In genomic region chr17:652310-652709, GRCh38 we compare ENCODE assay signal across 20 cellular contexts.
A peak's percentile ranks its signal among the peaks of the same experiment; 100 is the strongest.
DNase-seq lines count a peak whose midpoint lies in the region; ATAC-seq and TF ChIP-seq lines count a peak whose summit lies in the region.
"Had no signal": no experiment of that assay in that cellular context is flagged by ENCODE, and none has a peak within 500 bp of the region (broad histone marks: within the 10 kb centered on the region; RNA-seq: fewer than 3 reads in every experiment).

No MANE protein-coding gene starts in this region.

- in situ Hi-C loops in gastrocnemius medialis (cut with MboI; ENCODE audit: low sequenced_read_pairs in 4 of 4), result no loop called here

- peak in 10 of 14 donors; percentile 22 to 85 (median 64) for DNase-seq in C1 segment of cervical spinal cord (lab: John Stamatoyannopoulos, UW)
- peak; percentile 96 for DNase-seq in esophagus muscularis mucosa (ENCODE audit: extremely low spot score)
- peak; percentile 32 to 38 for DNase-seq in hippocampal formation (lab: John Stamatoyannopoulos, UW)
- DNase-seq in gastrocnemius medialis, result peak; percentile 56 to 77
- no peak for DNase-seq in NK-92 treated with Interleukin-12 subunit alpha and Interleukin-12 subunit beta, amount 100 ng/mL, for 24 hours (lab: John Stamatoyannopoulos, UW)
- DNase-seq: activated CD4-positive, alpha-beta T cell treated with anti-CD3 and anti-CD28 coated beads, Interleukin-2, amount 10 ng/mL, durations not matched to agents 24 days and 14 days; activated T-cell treated with anti-CD3 and anti-CD28 coated beads for 4 hours; CD4-positive, alpha-beta memory T cell; lower lobe of right lung; NCI-H446 treated with DMSO at 0.1 percent for 48 hours; stimulated activated CD4-positive, alpha-beta T cell treated with anti-CD3 and anti-CD28 coated beads, Interleukin-4, amount 100 ng/mL, for 1 hour; stimulated activated CD8-positive, alpha-beta memory T cell treated with anti-CD3 and anti-CD28 coated beads, Interleukin-4, amount 100 ng/mL, for 48 hours had no signal

- TF ChIP-seq POLR2A in esophagus muscularis mucosa (IDR thresholded peaks at IDR 0.05; ENCODE audit: low read depth) (no peak), gastrocnemius medialis (IDR thresholded peaks at IDR 0.05) (no peak)

- TF ChIP-seq EP300 in esophagus muscularis mucosa (IDR thresholded peaks at IDR 0.05), result peak; percentile 86

- intact Hi-C loops in esophagus muscularis mucosa (cut with DNase I), result no loop called here
- intact Hi-C loops in gastrocnemius medialis (cut with DNase I; ENCODE audit: low total_unique reads), result no loop called here

- peak; percentile 83 to 90 for ATAC-seq in gastrocnemius medialis
- no peak for ATAC-seq in GM21528 (IDR thresholded peaks at IDR 0.05; ENCODE audit: low FRiP score, unreplicated experiment)
- ATAC-seq in HG02588 (IDR thresholded peaks at IDR 0.05; ENCODE audit: unreplicated experiment), result no peak
- ATAC-seq in HG03025 (IDR thresholded peaks at IDR 0.05; ENCODE audit: low FRiP score, unreplicated experiment), result no peak
- ATAC-seq: A549; GM12878; natural killer cell treated with Interleukin-12 subunit alpha and Interleukin-12 subunit beta and Interleukin-15 and Interleukin-18, amount 100 ng/mL, for 72 hours had no signal

- TF ChIP-seq CTCF in esophagus muscularis mucosa (IDR thresholded peaks at IDR 0.05) (no peak), gastrocnemius medialis (IDR thresholded peaks at IDR 0.05 in 4 of 5, conservative IDR thresholded peaks at IDR 0.05 in 1 of 5) (no peak)

- H3K9me3 ChIP-seq in esophagus muscularis mucosa (no peaks in the 10 kb centered on the region), gastrocnemius medialis (no peaks in the 10 kb centered on the region)
- H3K9me3 ChIP-seq: A549, lower lobe of right lung, SJSA1, upper lobe of left lung had no signal

- H3K27me3 ChIP-seq in esophagus muscularis mucosa, result no peaks in the 10 kb centered on the region
- no peaks in the 10 kb centered on the region for H3K27me3 ChIP-seq in gastrocnemius medialis
- H3K27me3 ChIP-seq: SJSA1, upper lobe of left lung had no signal

- peak overlapping the region; percentile 74 to 82 (median 75) for H3K27ac ChIP-seq in esophagus muscularis mucosa (replicated peaks in 1 of 4)
- peak overlapping the region in 2 of 4 donors; percentile 55 to 68 for H3K27ac ChIP-seq in gastrocnemius medialis
- H3K27ac ChIP-seq: A549, lower lobe of right lung, SJSA1, upper lobe of left lung had no signal

- 30% methylated on average over 8 of the region's 9 CpGs for WGBS in esophagus muscularis mucosa

- H3K4me3 ChIP-seq in esophagus muscularis mucosa (peak overlapping the region in 1 of 4 donors; percentile 10), gastrocnemius medialis (no peak overlapping the region)
- H3K4me3 ChIP-seq: A549, GM12878, lower lobe of right lung, SJSA1, upper lobe of left lung had no signal

- H3K36me3 ChIP-seq in esophagus muscularis mucosa, result peaks cover 5 to 71% (median 40%) of the 10 kb centered on the region in 4 donors
- H3K36me3 ChIP-seq in gastrocnemius medialis, result peaks cover 0 to 44% of the 10 kb centered on the region in 2 donors

- H3K4me1 ChIP-seq in esophagus muscularis mucosa (peaks cover 5 to 22% (median 18%) of the 10 kb centered on the region in 4 donors), gastrocnemius medialis (no peaks in the 10 kb centered on the region)
- H3K4me1 ChIP-seq: A549, lower lobe of right lung, SJSA1, upper lobe of left lung had no signal

Comparison
In these comparisons a context has a peak if more than half of its experiments do, and no peak if none do; other contexts are left out.
1. ATAC-seq: peak in gastrocnemius medialis (2 of 2); none in GM21528 (single experiment), HG02588 (single experiment) and HG03025 (single experiment).